ENCODE assay signal across 1 cellular context in the genomic region with DNA sequence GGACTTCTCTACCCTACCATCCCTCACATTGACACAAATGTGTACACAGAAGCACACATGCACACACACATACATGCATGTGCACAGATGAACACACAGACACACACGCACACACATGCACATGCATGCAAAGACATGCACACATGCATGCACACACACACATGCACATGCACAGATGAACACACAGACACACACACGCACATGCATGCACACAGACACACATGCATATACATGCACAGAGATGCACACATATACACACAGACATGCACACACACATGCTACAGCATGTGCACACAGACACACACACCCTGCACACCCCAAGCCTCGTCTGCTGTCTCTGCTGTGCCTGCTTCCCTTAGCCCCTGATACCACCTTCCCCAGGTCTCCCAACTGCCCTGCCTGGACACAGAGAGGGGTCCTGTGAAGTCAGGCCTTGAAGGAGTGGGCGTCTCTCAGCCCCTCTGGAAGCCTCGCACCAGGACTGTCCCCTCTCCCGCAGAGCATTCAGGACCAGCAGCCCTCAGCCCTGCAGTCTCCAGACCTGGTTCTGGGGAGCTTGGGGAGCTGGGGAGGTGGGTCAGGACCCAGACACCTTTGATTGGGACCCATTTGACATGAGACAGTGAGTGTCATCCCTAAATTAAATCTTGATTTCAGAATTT.
TF ChIP-seq lines count a peak whose summit lies in the region.

No MANE protein-coding gene starts in this region.

TF ChIP-seq in K562, 482 proteins besides CTCF, POLR2A, EP300 and RAD21:
- TF ChIP-seq RAD51 (IDR thresholded peaks at IDR 0.05; ENCODE audit: borderline replicate concordance, low read depth) (no peak), PML (IDR thresholded peaks at IDR 0.05; ENCODE audit: low read length) (no peak), BRD9 (IDR thresholded peaks at IDR 0.05; ENCODE audit: low read depth, partially characterized antibody) (no peak), ZNF224 (CRISPR knock-in tag; IDR thresholded peaks at IDR 0.05) (no peak), KDM2B (CRISPR knock-in tag; IDR thresholded peaks at IDR 0.05) (no peak), NFIX (CRISPR knock-in tag; IDR thresholded peaks at IDR 0.05; ENCODE audit: low read depth) (no peak), KDM1A (IDR thresholded peaks at IDR 0.05) (peak in 1 of 2 experiments; percentile 69; a peak in 1 of 4 replicates), CEBPG (CRISPR knock-in tag; IDR thresholded peaks at IDR 0.05) (no peak), CEBPG (tag; conservative IDR thresholded peaks at IDR 0.05 in 1 of 2, IDR thresholded peaks at IDR 0.05 in 1 of 2) (no peak), ZNF561 (CRISPR knock-in tag; conservative IDR thresholded peaks at IDR 0.05) (no peak), NFYB (IDR thresholded peaks at IDR 0.05; ENCODE audit: extremely low read depth, insufficient read length) (no peak), POLR2AphosphoS2 (IDR thresholded peaks at IDR 0.05; ENCODE audit: low read length) (no peak), ZSCAN32 (CRISPR knock-in tag; IDR thresholded peaks at IDR 0.05) (no peak), CBFB (CRISPR knock-in tag; IDR thresholded peaks at IDR 0.05) (0 out of 2 replicates have a peak, but pooled peaks have one; percentile 51), ZNF143 (CRISPR knock-in tag; IDR thresholded peaks at IDR 0.05) (no peak)
- TF ChIP-seq, protein P1, sequence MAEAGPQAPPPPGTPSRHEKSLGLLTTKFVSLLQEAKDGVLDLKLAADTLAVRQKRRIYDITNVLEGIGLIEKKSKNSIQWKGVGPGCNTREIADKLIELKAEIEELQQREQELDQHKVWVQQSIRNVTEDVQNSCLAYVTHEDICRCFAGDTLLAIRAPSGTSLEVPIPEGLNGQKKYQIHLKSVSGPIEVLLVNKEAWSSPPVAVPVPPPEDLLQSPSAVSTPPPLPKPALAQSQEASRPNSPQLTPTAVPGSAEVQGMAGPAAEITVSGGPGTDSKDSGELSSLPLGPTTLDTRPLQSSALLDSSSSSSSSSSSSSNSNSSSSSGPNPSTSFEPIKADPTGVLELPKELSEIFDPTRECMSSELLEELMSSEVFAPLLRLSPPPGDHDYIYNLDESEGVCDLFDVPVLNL (CRISPR knock-in tag; IDR thresholded peaks at IDR 0.05; ENCODE audit: low read depth): no peak
- TF ChIP-seq, protein P2, sequence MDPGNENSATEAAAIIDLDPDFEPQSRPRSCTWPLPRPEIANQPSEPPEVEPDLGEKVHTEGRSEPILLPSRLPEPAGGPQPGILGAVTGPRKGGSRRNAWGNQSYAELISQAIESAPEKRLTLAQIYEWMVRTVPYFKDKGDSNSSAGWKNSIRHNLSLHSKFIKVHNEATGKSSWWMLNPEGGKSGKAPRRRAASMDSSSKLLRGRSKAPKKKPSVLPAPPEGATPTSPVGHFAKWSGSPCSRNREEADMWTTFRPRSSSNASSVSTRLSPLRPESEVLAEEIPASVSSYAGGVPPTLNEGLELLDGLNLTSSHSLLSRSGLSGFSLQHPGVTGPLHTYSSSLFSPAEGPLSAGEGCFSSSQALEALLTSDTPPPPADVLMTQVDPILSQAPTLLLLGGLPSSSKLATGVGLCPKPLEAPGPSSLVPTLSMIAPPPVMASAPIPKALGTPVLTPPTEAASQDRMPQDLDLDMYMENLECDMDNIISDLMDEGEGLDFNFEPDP (CRISPR knock-in tag; IDR thresholded peaks at IDR 0.05): no peak
- TF ChIP-seq, protein P3, sequence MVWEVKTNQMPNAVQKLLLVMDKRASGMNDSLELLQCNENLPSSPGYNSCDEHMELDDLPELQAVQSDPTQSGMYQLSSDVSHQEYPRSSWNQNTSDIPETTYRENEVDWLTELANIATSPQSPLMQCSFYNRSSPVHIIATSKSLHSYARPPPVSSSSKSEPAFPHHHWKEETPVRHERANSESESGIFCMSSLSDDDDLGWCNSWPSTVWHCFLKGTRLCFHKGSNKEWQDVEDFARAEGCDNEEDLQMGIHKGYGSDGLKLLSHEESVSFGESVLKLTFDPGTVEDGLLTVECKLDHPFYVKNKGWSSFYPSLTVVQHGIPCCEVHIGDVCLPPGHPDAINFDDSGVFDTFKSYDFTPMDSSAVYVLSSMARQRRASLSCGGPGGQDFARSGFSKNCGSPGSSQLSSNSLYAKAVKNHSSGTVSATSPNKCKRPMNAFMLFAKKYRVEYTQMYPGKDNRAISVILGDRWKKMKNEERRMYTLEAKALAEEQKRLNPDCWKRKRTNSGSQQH (CRISPR knock-in tag; IDR thresholded peaks at IDR 0.05): no peak
